14 cellular contexts compared by ENCODE assay signal in genomic region chr3:125591116-125591755, GRCh38. TPM values are rescaled to one million over a fixed set of nuclear protein-coding genes. Genes with fewer than 3 reads are reported as not detected.
DNase-seq lines count a peak whose midpoint lies in the region; ATAC-seq and TF ChIP-seq lines count a peak whose summit lies in the region.
"Had no signal": no experiment of that assay in that cellular context is flagged by ENCODE, and none has a peak within 500 bp of the region (broad histone marks: within the 10 kb centered on the region; RNA-seq: fewer than 3 reads in every experiment).

No MANE protein-coding gene starts in this region.

- peak overlapping the region; percentile 99 for H3K4me2 ChIP-seq in SU-DHL-6 (ENCODE audit: low read depth, low read length, poor library complexity, severe bottlenecking)
- H3K4me2 ChIP-seq in hepatocyte = peak overlapping the region; percentile 77

- DNase-seq in activated T-cell treated with anti-CD3 and anti-CD28 coated beads, Interleukin-2, amount 50 U/mL, for 4 hours = no peak
- DNase-seq in activated T-cell treated with anti-CD3 and anti-CD28 coated beads, Interleukin-2, amount 50 U/mL, for 1 hour = no peak
- DNase-seq in hepatocyte (ENCODE audit: low spot score) (no peak), aorta (no peak), endothelial cell (ENCODE audit: low spot score) (no peak)
- DNase-seq in stimulated activated naive CD4-positive, alpha-beta T cell (lab: John Stamatoyannopoulos, UW) = no peak
- no peak for DNase-seq in activated CD4-positive, CD25-positive, alpha-beta regulatory T cell treated with anti-CD3 and anti-CD28 coated beads, Interleukin-2, amount 50 U/mL, for 72 hours
- DNase-seq: activated T-cell treated with anti-CD3 and anti-CD28 coated beads, Interleukin-2, amount 50 U/mL, for 24 hours; NCI-H446; SHP77; upper lobe of right lung; WERI-Rb-1 had no signal

- H3K4me3 Mint-ChIP-seq in activated T-cell treated with anti-CD3 and anti-CD28 coated beads, Interleukin-2, amount 50 U/mL, for 4 hours = peak overlapping the region; percentile 12
- no peak overlapping the region for H3K4me3 Mint-ChIP-seq in endothelial cell (ENCODE audit: unreplicated experiment)

- H3K36me3 Mint-ChIP-seq in activated T-cell treated with anti-CD3 and anti-CD28 coated beads, Interleukin-2, amount 50 U/mL, for 4 hours (ENCODE audit: insufficient read depth) = peaks cover 8% of the 10 kb centered on the region
- H3K36me3 Mint-ChIP-seq in endothelial cell (ENCODE audit: low read depth, unreplicated experiment) = peaks cover 6% of the 10 kb centered on the region

- no peak overlapping the region for H2AFZ ChIP-seq in SU-DHL-6 (ENCODE audit: low read depth, low read length, severe bottlenecking)
- no peak overlapping the region for H2AFZ ChIP-seq in hepatocyte

- intact Hi-C loops in aorta (cut with DNase I) = no loop called here

- WGBS in hepatocyte (ENCODE audit: low lambda C conversion rate, missing lambda C conversion rate) = 44% methylated on average over 1 of the region's 1 CpG
- WGBS in aorta, 2 donors = 54 to 75% methylated on average over 1 of the region's 1 CpG

- H3K27ac Mint-ChIP-seq in endothelial cell (ENCODE audit: unreplicated experiment) = no peak overlapping the region
- H3K27ac Mint-ChIP-seq: activated T-cell treated with anti-CD3 and anti-CD28 coated beads, Interleukin-2, amount 50 U/mL, for 24 hours had no signal

- no peaks in the 10 kb centered on the region for H3K9me3 ChIP-seq in SU-DHL-6 (ENCODE audit: insufficient read depth, low read length)
- H3K9me3 ChIP-seq in hepatocyte (ENCODE audit: low read depth) = no peaks in the 10 kb centered on the region
- no peaks in the 10 kb centered on the region for H3K9me3 ChIP-seq in aorta (ENCODE audit: control insufficient read depth, low read length)
- H3K9me3 ChIP-seq: upper lobe of right lung had no signal

- no peak for TF ChIP-seq CTCF in SU-DHL-6 (IDR thresholded peaks at IDR 0.05; ENCODE audit: insufficient read depth, low read length, poor library complexity, severe bottlenecking)
- no peak for TF ChIP-seq CTCF in hepatocyte (IDR thresholded peaks at IDR 0.05; ENCODE audit: poor library complexity)
- TF ChIP-seq CTCF in endothelial cell (IDR thresholded peaks at IDR 0.05; ENCODE audit: unreplicated experiment) = no peak

- no peaks in the 10 kb centered on the region for H3K9me3 Mint-ChIP-seq in activated T-cell treated with anti-CD3 and anti-CD28 coated beads, Interleukin-2, amount 50 U/mL, for 4 hours
- H3K9me3 Mint-ChIP-seq in endothelial cell (ENCODE audit: unreplicated experiment) = no peaks in the 10 kb centered on the region
- H3K9me3 Mint-ChIP-seq: activated T-cell treated with anti-CD3 and anti-CD28 coated beads, Interleukin-2, amount 50 U/mL, for 24 hours had no signal

- H3K27me3 Mint-ChIP-seq in activated T-cell treated with anti-CD3 and anti-CD28 coated beads, Interleukin-2, amount 50 U/mL, for 4 hours (ENCODE audit: low read depth) = no peaks in the 10 kb centered on the region
- peaks cover 6% of the 10 kb centered on the region for H3K27me3 Mint-ChIP-seq in endothelial cell (ENCODE audit: unreplicated experiment)
- H3K27me3 Mint-ChIP-seq: activated T-cell treated with anti-CD3 and anti-CD28 coated beads, Interleukin-2, amount 50 U/mL, for 24 hours had no signal

- ATAC-seq in activated T-cell treated with anti-CD3 and anti-CD28 coated beads, Interleukin-2, amount 50 U/mL, for 4 hours = no peak
- ATAC-seq in aorta (ENCODE audit: low FRiP score) = no peak
- ATAC-seq: esophagus mucosa, upper lobe of right lung had no signal

- H3K79me2 ChIP-seq in SU-DHL-6 (ENCODE audit: insufficient read depth, low read length) (peaks cover 85% of the 10 kb centered on the region), hepatocyte (peaks cover 84% of the 10 kb centered on the region)

- peak overlapping the region; percentile 45 for H3K4me3 ChIP-seq in SU-DHL-6 (ENCODE audit: insufficient read depth, low read length, poor library complexity, severe bottlenecking)
- no peak overlapping the region for H3K4me3 ChIP-seq in hepatocyte
- H3K4me3 ChIP-seq in aorta (ENCODE audit: low read length in 2 of 2) = no peak overlapping the region

- no peaks in the 10 kb centered on the region; the same call in 1 of the 2 replicates for H3K36me3 ChIP-seq in SU-DHL-6 (ENCODE audit: low read length)
- H3K36me3 ChIP-seq in hepatocyte (replicated peaks; ENCODE audit: insufficient read depth, low read depth) = no peaks in the 10 kb centered on the region
- H3K36me3 ChIP-seq in aorta (ENCODE audit: control insufficient read depth in 1 of 2, insufficient read depth in 2 of 2, low read length in 1 of 2) = no peaks in the 10 kb centered on the region
- H3K36me3 ChIP-seq: upper lobe of right lung, WERI-Rb-1 had no signal

- peak overlapping the region; percentile 48 for H3K9ac ChIP-seq in SU-DHL-6 (ENCODE audit: low read length)

- no peaks in the 10 kb centered on the region for H3K9me2 ChIP-seq in SU-DHL-6 (replicated peaks; ENCODE audit: insufficient read depth, low read length)
- H3K9me2 ChIP-seq in hepatocyte (replicated peaks; ENCODE audit: insufficient read depth) = no peaks in the 10 kb centered on the region

- peak overlapping the region; percentile 88 for H3K27ac ChIP-seq in SU-DHL-6 (ENCODE audit: low read depth, low read length)
- H3K27ac ChIP-seq in hepatocyte = no peak overlapping the region
- no peak overlapping the region for H3K27ac ChIP-seq in aorta (ENCODE audit: low read depth in 1 of 2, low read length in 2 of 2)
- H3K27ac ChIP-seq: WERI-Rb-1 had no signal

- no peaks in the 10 kb centered on the region for H3K27me3 ChIP-seq in SU-DHL-6 (ENCODE audit: low read length)
- no peaks in the 10 kb centered on the region for H3K27me3 ChIP-seq in hepatocyte
- H3K27me3 ChIP-seq in aorta (ENCODE audit: control insufficient read depth in 1 of 2, insufficient read depth in 2 of 2, low read length in 1 of 2) = no peaks in the 10 kb centered on the region
- H3K27me3 ChIP-seq: upper lobe of right lung had no signal

- H3K4me1 Mint-ChIP-seq in activated T-cell treated with anti-CD3 and anti-CD28 coated beads, Interleukin-2, amount 50 U/mL, for 4 hours (ENCODE audit: low read depth) = peaks cover 57% of the 10 kb centered on the region
- H3K4me1 Mint-ChIP-seq in endothelial cell (ENCODE audit: unreplicated experiment) = peaks cover 28% of the 10 kb centered on the region

- peaks cover 54% of the 10 kb centered on the region for H3F3A ChIP-seq in SU-DHL-6 (ENCODE audit: insufficient read depth)

- H3K4me1 ChIP-seq in hepatocyte (ENCODE audit: insufficient read depth) (peaks cover 14% of the 10 kb centered on the region), aorta (ENCODE audit: control insufficient read depth in 1 of 2, insufficient read depth in 2 of 2, low read length in 2 of 2) (no peaks in the 10 kb centered on the region)

- H4K20me1 ChIP-seq in SU-DHL-6 (ENCODE audit: low read depth, low read length) (no peaks in the 10 kb centered on the region), hepatocyte (ENCODE audit: insufficient read depth, poor library complexity, severe bottlenecking) (peaks cover 34% of the 10 kb centered on the region)

RNA-seq across cellular contexts. Expression of gene OSBPL11, which starts 4.1 kb away (rescaled TPM):
- total RNA-seq in activated T-cell treated with anti-CD3 and anti-CD28 coated beads, Interleukin-2, amount 50 U/mL, for 4 hours = 10 to 100 TPM; 11.1 to 12.1 (median 11.2) TPM
- total RNA-seq in hepatocyte = 15.0 and 18.8 TPM in 2 replicates
- 7.2 and 12.6 TPM in 2 replicates for polyA plus RNA-seq in hepatocyte
- total RNA-seq in aorta = 10 to 100 TPM; 12.4 to 13.6 TPM
- 1 to 10 TPM; 3.7 to 6.5 TPM for polyA plus RNA-seq in aorta
- total RNA-seq in endothelial cell (ENCODE audit: unreplicated experiment) = 14.6 TPM
